1 cellular context compared by ENCODE assay signal in genomic region chr10:76422769-76423168, GRCh38.
TF ChIP-seq lines count a peak whose summit lies in the region.

No MANE protein-coding gene starts in this region.

TF ChIP-seq in IMR-90, 13 proteins besides CTCF, POLR2A, EP300 and RAD21 (continued from another document):
- TF ChIP-seq, protein P1, sequence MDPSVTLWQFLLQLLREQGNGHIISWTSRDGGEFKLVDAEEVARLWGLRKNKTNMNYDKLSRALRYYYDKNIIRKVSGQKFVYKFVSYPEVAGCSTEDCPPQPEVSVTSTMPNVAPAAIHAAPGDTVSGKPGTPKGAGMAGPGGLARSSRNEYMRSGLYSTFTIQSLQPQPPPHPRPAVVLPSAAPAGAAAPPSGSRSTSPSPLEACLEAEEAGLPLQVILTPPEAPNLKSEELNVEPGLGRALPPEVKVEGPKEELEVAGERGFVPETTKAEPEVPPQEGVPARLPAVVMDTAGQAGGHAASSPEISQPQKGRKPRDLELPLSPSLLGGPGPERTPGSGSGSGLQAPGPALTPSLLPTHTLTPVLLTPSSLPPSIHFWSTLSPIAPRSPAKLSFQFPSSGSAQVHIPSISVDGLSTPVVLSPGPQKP (IDR thresholded peaks at IDR 0.05; ENCODE audit: borderline replicate concordance, low read depth, low read length): no peak
- TF ChIP-seq MAZ (IDR thresholded peaks at IDR 0.05; ENCODE audit: borderline replicate concordance, low read depth, low read length) (no peak), NFE2L2 (IDR thresholded peaks at IDR 0.05; ENCODE audit: low read depth, low read length) (no peak), USF2 (IDR thresholded peaks at IDR 0.05; ENCODE audit: low read depth, low read length) (no peak), MXI1 (IDR thresholded peaks at IDR 0.05; ENCODE audit: borderline replicate concordance, low read depth, low read length) (no peak), MAFK (IDR thresholded peaks at IDR 0.05; ENCODE audit: low read depth, low read length) (no peak), CHD1 (IDR thresholded peaks at IDR 0.05; ENCODE audit: low read depth, low read length) (no peak), CEBPB (IDR thresholded peaks at IDR 0.05; ENCODE audit: low read depth, low read length) (no peak), FOS (IDR thresholded peaks at IDR 0.05; ENCODE audit: low read depth, low read length) (no peak), RCOR1 (IDR thresholded peaks at IDR 0.05; ENCODE audit: insufficient replicate concordance, low read length) (no peak), RFX5 (IDR thresholded peaks at IDR 0.05; ENCODE audit: low read depth, low read length) (no peak), SMC3 (IDR thresholded peaks at IDR 0.05; ENCODE audit: low read depth, low read length) (no peak)
